ENCODE assay signal across 34 cellular contexts in genomic region chr6:1947922-1948321, GRCh38.
A peak's percentile ranks its signal among the peaks of the same experiment; 100 is the strongest.
DNase-seq lines count a peak whose midpoint lies in the region; ATAC-seq, FAIRE-seq and TF ChIP-seq lines count a peak whose summit lies in the region.
"Had no signal": no experiment of that assay in that cellular context is flagged by ENCODE, and none has a peak within 500 bp of the region (broad histone marks: within the 10 kb centered on the region; RNA-seq: fewer than 3 reads in every experiment).

No MANE protein-coding gene starts in this region.

- H3K4ac ChIP-seq in H9 (ENCODE audit: low read depth, low read length) = no peak overlapping the region

- no peak overlapping the region for H2BK15ac ChIP-seq in H9 (ENCODE audit: low read depth, low read length)

- H3K23me2 ChIP-seq in H9 (ENCODE audit: insufficient read length, low read depth, low read length, poor library complexity, severe bottlenecking) = no peaks in the 10 kb centered on the region

- no peak overlapping the region for H3K27ac Mint-ChIP-seq in H9
- H3K27ac Mint-ChIP-seq: B cell; CD14-positive monocyte; CD4-positive, alpha-beta memory T cell; CD4-positive, alpha-beta T cell; CD4-positive, CD25-positive, alpha-beta regulatory T cell; CD8-positive, alpha-beta T cell had no signal

- no peak overlapping the region for H2AK5ac ChIP-seq in H9 (ENCODE audit: insufficient read length, low read length)

- H3K4me3 ChIP-seq in HepG2 (replicated peaks in 1 of 3; ENCODE audit: insufficient read depth in 1 of 3, low read depth in 2 of 3, low read length in 3 of 3) (no peak overlapping the region), right lobe of liver (no peak overlapping the region), K562 (no peak overlapping the region)
- H3K4me3 ChIP-seq: A549; BLaER1; BLaER1 treated with 17β-estradiol and CSF1 and Interleukin-3, amounts not matched to agents 10 nM and 100 nM had no signal

- TF ChIP-seq CTCF in HepG2 (CRISPR knock-in tag; IDR thresholded peaks at IDR 0.05) (no peak), right lobe of liver (IDR thresholded peaks at IDR 0.05) (no peak), K562 (IDR thresholded peaks at IDR 0.05 in 2 of 3, conservative IDR thresholded peaks at IDR 0.05 in 1 of 3; ENCODE audit: insufficient read depth in 2 of 3, low read depth in 1 of 3, low read length in 3 of 3) (no peak), H9 (conservative IDR thresholded peaks at IDR 0.05) (no peak)

- intact Hi-C loops in HepG2 (cut with micrococcal nuclease; ENCODE audit: unreplicated experiment) (no loop called here), right lobe of liver (cut with DNase I) (no loop called here), K562 (cut with micrococcal nuclease) (no loop called here)

- H4K5ac ChIP-seq in H9 (ENCODE audit: insufficient read length, low read depth, low read length) = no peak overlapping the region

- no peak overlapping the region for H4K8ac ChIP-seq in H9 (replicated peaks; ENCODE audit: insufficient read length, low read depth, low read length)

- TF ChIP-seq POLR2A in HepG2 (IDR thresholded peaks at IDR 0.05; ENCODE audit: insufficient read depth in 1 of 2, low read depth in 2 of 2, low read length in 2 of 2) (no peak), right lobe of liver (IDR thresholded peaks at IDR 0.05) (no peak), K562 (conservative IDR thresholded peaks at IDR 0.05) (no peak)

- no peak for TF ChIP-seq RAD21 in HepG2 (CRISPR knock-in tag; IDR thresholded peaks at IDR 0.05)
- no peak for TF ChIP-seq RAD21 in K562 (CRISPR knock-in tag; conservative IDR thresholded peaks at IDR 0.05 in 1 of 2, IDR thresholded peaks at IDR 0.05 in 1 of 2)

- CTCF ChIA-PET in HepG2 (lab: Yijun Ruan, JAX; ENCODE audit: low intra/inter-chr PET ratio, low total read pairs) = no interaction called here
- CTCF ChIA-PET in K562 (lab: Yijun Ruan, JAX; ENCODE audit: low intra/inter-chr PET ratio) = no interaction called here

- no peak overlapping the region for H2BK20ac ChIP-seq in H9 (ENCODE audit: low read depth, low read length, poor library complexity, severe bottlenecking)

- H3K27me3 ChIP-seq in HepG2 (ENCODE audit: control insufficient read depth in 1 of 2, insufficient read depth in 2 of 2, low read length in 2 of 2) (no peaks in the 10 kb centered on the region), right lobe of liver (no peaks in the 10 kb centered on the region), K562 (ENCODE audit: control insufficient read depth in 2 of 2, insufficient read depth in 2 of 2, low read length in 2 of 2) (peaks cover 0 to 10% of the 10 kb centered on the region in 2 experiments; a peak in 2 of 5 replicates), H9 (ENCODE audit: insufficient read depth, low read length) (no peaks in the 10 kb centered on the region)
- H3K27me3 ChIP-seq: BE2C; BLaER1; BLaER1 treated with 17β-estradiol and CSF1 and Interleukin-3, amounts not matched to agents 10 nM and 100 nM had no signal

- H3K18ac ChIP-seq in H9 (ENCODE audit: insufficient read length, low read depth, low read length) = no peak overlapping the region

- H3K14ac ChIP-seq in H9 (ENCODE audit: insufficient read depth, low read length) = no peak overlapping the region

- H2BK120ac ChIP-seq in H9 (ENCODE audit: low read depth, low read length, poor library complexity, severe bottlenecking) = no peak overlapping the region

- POLR2A ChIA-PET in HepG2 (lab: Yijun Ruan, JAX) = no interaction called here
- POLR2A ChIA-PET in K562 (lab: Yijun Ruan, JAX) = no interaction called here

- H3K4me3 Mint-ChIP-seq in H9 = no peak overlapping the region
- H3K4me3 Mint-ChIP-seq: B cell; CD14-positive monocyte; CD4-positive, alpha-beta memory T cell; CD4-positive, alpha-beta T cell; CD4-positive, CD25-positive, alpha-beta regulatory T cell; CD8-positive, alpha-beta memory T cell; CD8-positive, alpha-beta T cell had no signal

- H3K79me2 ChIP-seq in HepG2 (ENCODE audit: insufficient read depth, low read length) (no peaks in the 10 kb centered on the region), K562 (ENCODE audit: control insufficient read depth, insufficient read depth, low read length) (no peaks in the 10 kb centered on the region), H9 (ENCODE audit: insufficient read depth, low read length) (no peaks in the 10 kb centered on the region)

- TF ChIP-seq EP300 in HepG2 (IDR thresholded peaks at IDR 0.05; ENCODE audit: low read depth in 2 of 2, low read length in 2 of 2) (no peak), HepG2 (CRISPR knock-in tag; IDR thresholded peaks at IDR 0.05; ENCODE audit: borderline replicate concordance) (no peak), K562 (IDR thresholded peaks at IDR 0.05; ENCODE audit: low read length) (no peak)

- H3K56ac ChIP-seq in H9 (ENCODE audit: insufficient read length, low read depth, low read length) = no peak overlapping the region

- H3K36me3 ChIP-seq in HepG2 (replicated peaks in 1 of 2; ENCODE audit: control insufficient read depth in 1 of 2, insufficient read depth in 2 of 2, low read length in 2 of 2) (peaks cover 19 to 63% of the 10 kb centered on the region in 2 experiments), right lobe of liver (no peaks in the 10 kb centered on the region), K562 (ENCODE audit: control insufficient read depth, insufficient read depth, low read length) (no peaks in the 10 kb centered on the region)
- H3K36me3 ChIP-seq: BE2C, BLaER1 had no signal

- no peaks in the 10 kb centered on the region for H3K9me3 Mint-ChIP-seq in H9
- H3K9me3 Mint-ChIP-seq: CD14-positive monocyte; CD4-positive, alpha-beta memory T cell; CD4-positive, alpha-beta T cell; CD4-positive, CD25-positive, alpha-beta regulatory T cell; CD8-positive, alpha-beta memory T cell; CD8-positive, alpha-beta T cell had no signal

- no peak overlapping the region for H3T11ph ChIP-seq in H9 (ENCODE audit: low read length)

- BruUV-seq in HepG2 (replicated peaks; lab: Mats Ljungman, UMichigan) (no TSS peak), K562 (replicated peaks; lab: Mats Ljungman, UMichigan) (no TSS peak)

- H2BK12ac ChIP-seq in H9 (ENCODE audit: insufficient read length, low read depth, low read length) = no peak overlapping the region

- H3K9me1 ChIP-seq in K562 (ENCODE audit: control insufficient read depth, insufficient read depth, low read length) = no peaks in the 10 kb centered on the region

- H3K9me3 ChIP-seq in HepG2 (ENCODE audit: low read length) (no peaks in the 10 kb centered on the region), right lobe of liver (no peaks in the 10 kb centered on the region), K562 (replicated peaks; ENCODE audit: control insufficient read depth, insufficient read depth, low read depth, low read length) (no peaks in the 10 kb centered on the region), H9 (ENCODE audit: control insufficient read depth, low read depth, low read length) (no peaks in the 10 kb centered on the region)
- H3K9me3 ChIP-seq: A549; BE2C; BLaER1; BLaER1 treated with 17β-estradiol and CSF1 and Interleukin-3, amounts not matched to agents 10 nM and 100 nM; Caco-2 had no signal

- H4K91ac ChIP-seq in H9 (ENCODE audit: insufficient read length, low read depth, low read length) = no peak overlapping the region

- no peak overlapping the region for H2BK5ac ChIP-seq in H9 (ENCODE audit: insufficient read length, low read length)

- H3K36me3 Mint-ChIP-seq in H9 (ENCODE audit: insufficient read depth in 1 of 3, low read depth in 3 of 3) = no peaks in the 10 kb centered on the region; a peak in 1 of 7 replicates

- FAIRE-seq in HepG2 (lab: Jason Lieb, UNC) = no peak
- FAIRE-seq in K562 (lab: Jason Lieb, UNC) = no peak
- peak; percentile 21 for FAIRE-seq in islet of Langerhans (lab: Jason Lieb, UNC)
- FAIRE-seq: A549, D721Med had no signal

- H3K23ac ChIP-seq in H9 (ENCODE audit: insufficient read length, low read depth, low read length) = no peak overlapping the region

- in situ Hi-C loops in HepG2 (cut with HindIII; ENCODE audit: extremely low pct_ligation_motif_present, low pct_unique_long_range_greater_than_20kb) = no loop called here
- in situ Hi-C loops in K562 (cut with MboI) = no loop called here

- no peak overlapping the region for H2AFZ ChIP-seq in HepG2 (ENCODE audit: low read length)
- no peak overlapping the region for H2AFZ ChIP-seq in K562 (ENCODE audit: low read depth, low read length)
- no peak overlapping the region for H2AFZ ChIP-seq in H9 (ENCODE audit: low read length)

- H3K4me1 ChIP-seq in HepG2 (ENCODE audit: insufficient read depth, low read length) (no peaks in the 10 kb centered on the region), right lobe of liver (no peaks in the 10 kb centered on the region), K562 (replicated peaks in 1 of 2; ENCODE audit: control insufficient read depth in 2 of 2, insufficient read depth in 2 of 2, low read length in 2 of 2) (no peaks in the 10 kb centered on the region), H9 (ENCODE audit: insufficient read depth, low read length) (no peaks in the 10 kb centered on the region)
- H3K4me1 ChIP-seq: BE2C; BLaER1; BLaER1 treated with 17β-estradiol and CSF1 and Interleukin-3, amounts not matched to agents 10 nM and 100 nM; Caco-2 had no signal

- WGBS in HepG2 (ENCODE audit: low lambda C conversion rate) = 94% methylated on average over 4 of the region's 4 CpGs
- 97% methylated on average over 4 of the region's 4 CpGs for WGBS in right lobe of liver (ENCODE audit: insufficient coverage, low coverage, low lambda C conversion rate, missing lambda C conversion rate)
- WGBS in K562 (ENCODE audit: insufficient coverage, low coverage, missing lambda C conversion rate) = 22% methylated on average over 4 of the region's 4 CpGs
- no CpG with 5 or more reads among the region's 4 CpGs for WGBS in H9 (ENCODE audit: extremely low coverage, insufficient read length, low lambda C conversion rate)

- H3K4me2 ChIP-seq in HepG2 (ENCODE audit: low read depth, low read length) (no peak overlapping the region), K562 (ENCODE audit: insufficient read depth, low read length) (no peak overlapping the region), H9 (ENCODE audit: insufficient read depth, insufficient read length, low read length) (no peak overlapping the region)
- H3K4me2 ChIP-seq: A549; BLaER1; BLaER1 treated with 17β-estradiol and CSF1 and Interleukin-3, amounts not matched to agents 10 nM and 100 nM had no signal

- H3K27ac ChIP-seq in HepG2 (ENCODE audit: extremely low read length, insufficient read depth, low read length) (no peak overlapping the region), right lobe of liver (no peak overlapping the region), K562 (ENCODE audit: extremely low read depth, low read depth, low read length) (no peak overlapping the region), H9 (ENCODE audit: insufficient read length, low read depth, low read length) (no peak overlapping the region)
- H3K27ac ChIP-seq: 22Rv1; A549; BLaER1; BLaER1 treated with 17β-estradiol and CSF1 and Interleukin-3, amounts not matched to agents 10 nM and 100 nM; C4-2B had no signal

- H4K20me1 ChIP-seq in HepG2 (ENCODE audit: insufficient read depth, low read length) = no peaks in the 10 kb centered on the region
- 0 out of 2 replicates have a peak, but pooled peaks cover 3% of the 10 kb centered on the region for H4K20me1 ChIP-seq in K562 (replicated peaks; ENCODE audit: control insufficient read depth, insufficient read depth, low read length)
- no peaks in the 10 kb centered on the region for H4K20me1 ChIP-seq in H9 (ENCODE audit: control insufficient read depth, insufficient read depth, insufficient read length)
- H4K20me1 ChIP-seq: BLaER1; BLaER1 treated with 17β-estradiol and CSF1 and Interleukin-3, amounts not matched to agents 10 nM and 100 nM had no signal

- DNase-seq in HepG2 (ENCODE audit: low spot score) (no peak), right lobe of liver (no peak), K562 (ENCODE audit: extremely low read depth in 1 of 4, low spot score in 3 of 4) (no peak), H9 (no peak), NCI-H1694 (lab: John Stamatoyannopoulos, UW) (no peak)
- DNase-seq: 8988T; ACHN; AML-193; BE2C; C1 segment of cervical spinal cord; Caco-2; Calu3; CD4-positive, alpha-beta memory T cell; CD4-positive, alpha-beta T cell; CD4-positive, CD25-positive, alpha-beta regulatory T cell; CD8-positive, alpha-beta memory T cell; CD8-positive, alpha-beta T cell; COR-L47; DMS 273 treated with DMSO at 0.1 percent for 48 hours; DMS153; DMS53; DMS79; DMS79 treated with DMSO at 0.1 percent for 48 hours; DND-41; EL had no signal

- peaks cover 4 to 6% of the 10 kb centered on the region in 2 experiments for H3K4me1 Mint-ChIP-seq in H9
- H3K4me1 Mint-ChIP-seq: B cell; CD4-positive, alpha-beta memory T cell had no signal

- no peaks in the 10 kb centered on the region for H3K79me1 ChIP-seq in H9 (ENCODE audit: insufficient read depth, low read depth, low read length, poor library complexity, severe bottlenecking)

- ATAC-seq in HepG2 = no peak
- ATAC-seq in right lobe of liver = no peak
- ATAC-seq in K562 = no peak
- ATAC-seq: A549; CD8-positive, alpha-beta T cell had no signal

- no peaks in the 10 kb centered on the region for H3K27me3 Mint-ChIP-seq in H9 (ENCODE audit: low read depth)
- H3K27me3 Mint-ChIP-seq: B cell; CD4-positive, alpha-beta memory T cell; CD4-positive, alpha-beta T cell; CD4-positive, CD25-positive, alpha-beta regulatory T cell; CD8-positive, alpha-beta memory T cell had no signal

- no peak overlapping the region for H3K9ac ChIP-seq in HepG2 (ENCODE audit: insufficient read depth, low read depth, low read length)
- H3K9ac ChIP-seq in K562 (ENCODE audit: insufficient read depth in 1 of 2, low read depth in 2 of 2, low read length in 2 of 2) = no peak overlapping the region
- H3K9ac ChIP-seq in H9 (ENCODE audit: extremely low read depth, insufficient read length, low read length) = no peak overlapping the region
- H3K9ac ChIP-seq: BLaER1; BLaER1 treated with 17β-estradiol and CSF1 and Interleukin-3, amounts not matched to agents 10 nM and 100 nM had no signal
